14 cellular contexts compared by ENCODE assay signal in genomic region chr3:1380926-1381646, GRCh38.
DNase-seq lines count a peak whose midpoint lies in the region; ATAC-seq and TF ChIP-seq lines count a peak whose summit lies in the region.
"Had no signal": no experiment of that assay in that cellular context is flagged by ENCODE, and none has a peak within 500 bp of the region (broad histone marks: within the 10 kb centered on the region; RNA-seq: fewer than 3 reads in every experiment).

No MANE protein-coding gene starts in this region.

- H4K8ac ChIP-seq in mesenchymal stem cell (ENCODE audit: low read length) (no peak overlapping the region), H9 (replicated peaks; ENCODE audit: insufficient read length, low read depth, low read length) (no peak overlapping the region)

- no peak overlapping the region for H3K4me3 Mint-ChIP-seq in H9
- H3K4me3 Mint-ChIP-seq: activated naive CD8-positive, alpha-beta T cell treated with anti-CD3 and anti-CD28 coated beads, Interleukin-2, amount 10 ng/mL, durations not matched to agents 7 days and 5 days; CD8-positive, alpha-beta memory T cell; stimulated activated naive CD8-positive, alpha-beta T cell treated with anti-CD3 and anti-CD28 coated beads, Interleukin-15, amount 100 ng/mL, for 72 hours had no signal

- H2BK20ac ChIP-seq in H9 (ENCODE audit: low read depth, low read length, poor library complexity, severe bottlenecking) = no peak overlapping the region

- H2AK5ac ChIP-seq in mesenchymal stem cell (ENCODE audit: low read length, severe bottlenecking) = no peak overlapping the region
- no peak overlapping the region for H2AK5ac ChIP-seq in H9 (ENCODE audit: insufficient read length, low read length)

- H3K4me1 ChIP-seq in OCI-LY7 (ENCODE audit: insufficient read depth, low read length, poor library complexity, severe bottlenecking) (no peaks in the 10 kb centered on the region), mesenchymal stem cell (ENCODE audit: control insufficient read depth, insufficient read depth, low read depth, low read length) (no peaks in the 10 kb centered on the region), H9 (ENCODE audit: insufficient read depth, low read length) (no peaks in the 10 kb centered on the region)

- H3K27ac ChIP-seq in OCI-LY7 (ENCODE audit: low read depth, low read length, poor library complexity, severe bottlenecking) (no peak overlapping the region), mesenchymal stem cell (ENCODE audit: low read length, poor library complexity, severe bottlenecking) (no peak overlapping the region), H9 (ENCODE audit: insufficient read length, low read depth, low read length) (no peak overlapping the region)

- no peaks in the 10 kb centered on the region for H3K79me1 ChIP-seq in mesenchymal stem cell (replicated peaks; ENCODE audit: low read length, poor library complexity, severe bottlenecking)
- H3K79me1 ChIP-seq in H9 (ENCODE audit: insufficient read depth, low read depth, low read length, poor library complexity, severe bottlenecking) = no peaks in the 10 kb centered on the region

- H4K5ac ChIP-seq in H9 (ENCODE audit: insufficient read length, low read depth, low read length) = no peak overlapping the region

- DNase-seq in GM13976 (ENCODE audit: low spot score) (peak; percentile 22), OCI-LY7 (ENCODE audit: low spot score) (peak; percentile 24), mesenchymal stem cell (no peak), NCI-H2029 (lab: John Stamatoyannopoulos, UW) (no peak), H9 (no peak), cortex of kidney (lab: John Stamatoyannopoulos, UW) (no peak)
- DNase-seq: activated naive CD8-positive, alpha-beta T cell treated with anti-CD3 and anti-CD28 coated beads, Interleukin-2, amount 10 ng/mL, durations not matched to agents 7 days and 5 days; CD8-positive, alpha-beta memory T cell; kidney; right cardiac atrium; stimulated activated naive CD8-positive, alpha-beta T cell treated with anti-CD3 and anti-CD28 coated beads, Interleukin-15, amount 100 ng/mL, for 72 hours had no signal

- no peak overlapping the region for H3T11ph ChIP-seq in H9 (ENCODE audit: low read length)

- H2BK15ac ChIP-seq in mesenchymal stem cell (ENCODE audit: low read depth, poor library complexity, severe bottlenecking) = no peak overlapping the region
- H2BK15ac ChIP-seq in H9 (ENCODE audit: low read depth, low read length) = no peak overlapping the region

- no peak overlapping the region for H3K23ac ChIP-seq in mesenchymal stem cell (ENCODE audit: low read length in 2 of 2)
- H3K23ac ChIP-seq in H9 (ENCODE audit: insufficient read length, low read depth, low read length) = no peak overlapping the region

- H2BK12ac ChIP-seq in mesenchymal stem cell (ENCODE audit: low read length in 2 of 2) (no peak overlapping the region), H9 (ENCODE audit: insufficient read length, low read depth, low read length) (no peak overlapping the region)

- intact Hi-C loops in OCI-LY7 (cut with micrococcal nuclease; ENCODE audit: unreplicated experiment) = no loop called here

- no peak overlapping the region for H3K14ac ChIP-seq in mesenchymal stem cell (ENCODE audit: low read length in 2 of 2)
- H3K14ac ChIP-seq in H9 (ENCODE audit: insufficient read depth, low read length) = no peak overlapping the region

- no peaks in the 10 kb centered on the region for H3K36me3 ChIP-seq in OCI-LY7 (ENCODE audit: insufficient read depth, low read length)
- no peaks in the 10 kb centered on the region for H3K36me3 ChIP-seq in mesenchymal stem cell (ENCODE audit: control insufficient read depth in 1 of 2, insufficient read depth in 2 of 2, low read depth in 1 of 2, low read length in 2 of 2)

- H3K9me3 Mint-ChIP-seq in H9 = no peaks in the 10 kb centered on the region

- H3K4ac ChIP-seq in mesenchymal stem cell (ENCODE audit: low read depth in 1 of 2, low read length in 2 of 2) (no peak overlapping the region), H9 (ENCODE audit: low read depth, low read length) (no peak overlapping the region)

- H3K27me3 Mint-ChIP-seq in H9 (ENCODE audit: low read depth) = no peaks in the 10 kb centered on the region
- H3K27me3 Mint-ChIP-seq: activated naive CD8-positive, alpha-beta T cell treated with anti-CD3 and anti-CD28 coated beads, Interleukin-2, amount 10 ng/mL, durations not matched to agents 7 days and 5 days; CD8-positive, alpha-beta memory T cell; stimulated activated naive CD8-positive, alpha-beta T cell treated with anti-CD3 and anti-CD28 coated beads, Interleukin-15, amount 100 ng/mL, for 72 hours had no signal

- H2AFZ ChIP-seq in OCI-LY7 (ENCODE audit: low read length) = peak overlapping the region; percentile 76
- H2AFZ ChIP-seq in mesenchymal stem cell (ENCODE audit: low read depth, low read length) = no peak overlapping the region
- H2AFZ ChIP-seq in H9 (ENCODE audit: low read length) = no peak overlapping the region

- no peak overlapping the region for H2BK5ac ChIP-seq in mesenchymal stem cell (ENCODE audit: low read depth, low read length, poor library complexity, severe bottlenecking)
- H2BK5ac ChIP-seq in H9 (ENCODE audit: insufficient read length, low read length) = no peak overlapping the region

- no peaks in the 10 kb centered on the region for H4K20me1 ChIP-seq in OCI-LY7 (ENCODE audit: insufficient read depth, low read length)
- H4K20me1 ChIP-seq in H9 (ENCODE audit: control insufficient read depth, insufficient read depth, insufficient read length) = no peaks in the 10 kb centered on the region

- TF ChIP-seq CTCF in GM13976 (IDR thresholded peaks at IDR 0.05; ENCODE audit: borderline replicate concordance, control extremely low read depth, extremely low read depth, insufficient read depth, missing control alignments) = no peak
- no peak for TF ChIP-seq CTCF in OCI-LY7 (conservative IDR thresholded peaks at IDR 0.05; ENCODE audit: low read length)
- TF ChIP-seq CTCF in H9 (conservative IDR thresholded peaks at IDR 0.05) = no peak

- 86% methylated on average over 7 of the region's 8 CpGs for WGBS in mesenchymal stem cell
- no CpG with 5 or more reads among the region's 8 CpGs for WGBS in H9 (ENCODE audit: extremely low coverage, insufficient read length, low lambda C conversion rate)

- peak overlapping the region; percentile 38 for H3K4me3 ChIP-seq in OCI-LY7 (ENCODE audit: low read depth, low read length, poor library complexity, severe bottlenecking)
- no peak overlapping the region for H3K4me3 ChIP-seq in mesenchymal stem cell (ENCODE audit: insufficient read depth in 1 of 2, low read depth in 1 of 2, low read length in 2 of 2)

- H3K18ac ChIP-seq in mesenchymal stem cell (ENCODE audit: low read depth in 1 of 2, low read length in 2 of 2) = no peak overlapping the region
- no peak overlapping the region for H3K18ac ChIP-seq in H9 (ENCODE audit: insufficient read length, low read depth, low read length)

- H3K9me3 ChIP-seq in OCI-LY7 (ENCODE audit: low read length) (0 out of 2 replicates have a peak, but pooled peaks cover 3% of the 10 kb centered on the region), mesenchymal stem cell (ENCODE audit: control insufficient read depth, low read length) (peaks cover 9% of the 10 kb centered on the region), H9 (ENCODE audit: control insufficient read depth, low read depth, low read length) (no peaks in the 10 kb centered on the region)

- POLR2A ChIA-PET in OCI-LY7 (lab: Charles Lee) = no interaction called here

- no peaks in the 10 kb centered on the region for H3K36me3 Mint-ChIP-seq in H9 (ENCODE audit: insufficient read depth in 1 of 3, low read depth in 3 of 3)
- H3K36me3 Mint-ChIP-seq: activated naive CD8-positive, alpha-beta T cell treated with anti-CD3 and anti-CD28 coated beads, Interleukin-2, amount 10 ng/mL, durations not matched to agents 7 days and 5 days; CD8-positive, alpha-beta memory T cell had no signal

- H3K27me3 ChIP-seq in mesenchymal stem cell (ENCODE audit: control insufficient read depth in 1 of 2, insufficient read depth in 1 of 2, low read length in 2 of 2) (no peaks in the 10 kb centered on the region), H9 (ENCODE audit: insufficient read depth, low read length) (no peaks in the 10 kb centered on the region)

- H3K79me2 ChIP-seq in OCI-LY7 (ENCODE audit: insufficient read depth, low read depth, low read length) (no peaks in the 10 kb centered on the region), H9 (ENCODE audit: insufficient read depth, low read length) (no peaks in the 10 kb centered on the region)

- in situ Hi-C loops in GM13976 (cut with MboI; ENCODE audit: low sequenced_read_pairs, unreplicated experiment) = no loop called here

- H3K9me2 ChIP-seq in OCI-LY7 (ENCODE audit: insufficient read depth, low read length) = no peaks in the 10 kb centered on the region

- H3K4me2 ChIP-seq in OCI-LY7 (ENCODE audit: low read length) = peak overlapping the region; percentile 49
- H3K4me2 ChIP-seq in mesenchymal stem cell (ENCODE audit: low read length, poor library complexity, severe bottlenecking) = no peak overlapping the region
- no peak overlapping the region for H3K4me2 ChIP-seq in H9 (ENCODE audit: insufficient read depth, insufficient read length, low read length)

- H3K27ac Mint-ChIP-seq in H9 = no peak overlapping the region
- H3K27ac Mint-ChIP-seq: activated naive CD8-positive, alpha-beta T cell treated with anti-CD3 and anti-CD28 coated beads, Interleukin-2, amount 10 ng/mL, durations not matched to agents 7 days and 5 days; CD8-positive, alpha-beta memory T cell; stimulated activated naive CD8-positive, alpha-beta T cell treated with anti-CD3 and anti-CD28 coated beads, Interleukin-15, amount 100 ng/mL, for 72 hours had no signal

- BruUV-seq in OCI-LY7 (replicated peaks; lab: Mats Ljungman, UMichigan) = no TSS peak

- H2BK120ac ChIP-seq in mesenchymal stem cell (ENCODE audit: low read depth, low read length) (no peak overlapping the region), H9 (ENCODE audit: low read depth, low read length, poor library complexity, severe bottlenecking) (no peak overlapping the region)

- H3K56ac ChIP-seq in H9 (ENCODE audit: insufficient read length, low read depth, low read length) = no peak overlapping the region

- H3K4me1 Mint-ChIP-seq in H9 = peaks cover 2 to 3% of the 10 kb centered on the region in 2 experiments; a peak in 2 of 4 replicates
- H3K4me1 Mint-ChIP-seq: activated naive CD8-positive, alpha-beta T cell treated with anti-CD3 and anti-CD28 coated beads, Interleukin-2, amount 10 ng/mL, durations not matched to agents 7 days and 5 days; CD8-positive, alpha-beta memory T cell; stimulated activated naive CD8-positive, alpha-beta T cell treated with anti-CD3 and anti-CD28 coated beads, Interleukin-15, amount 100 ng/mL, for 72 hours had no signal

- ATAC-seq in GM21360 (IDR thresholded peaks at IDR 0.05; ENCODE audit: unreplicated experiment) (peak; percentile 83), HG03066 (IDR thresholded peaks at IDR 0.05; ENCODE audit: low read depth, unreplicated experiment) (peak; percentile 82)
- ATAC-seq: HCT116; stimulated activated naive CD8-positive, alpha-beta T cell treated with anti-CD3 and anti-CD28 coated beads, Interleukin-15, amount 100 ng/mL, for 72 hours had no signal

- CTCF ChIA-PET in OCI-LY7 (lab: Charles Lee; ENCODE audit: unreplicated experiment) = no interaction called here

- H3K9ac ChIP-seq in mesenchymal stem cell (ENCODE audit: low read length) (no peak overlapping the region), H9 (ENCODE audit: extremely low read depth, insufficient read length, low read length) (no peak overlapping the region)

- H4K91ac ChIP-seq in mesenchymal stem cell (ENCODE audit: low read length) (no peak overlapping the region), H9 (ENCODE audit: insufficient read length, low read depth, low read length) (no peak overlapping the region)

- H3K23me2 ChIP-seq in H9 (ENCODE audit: insufficient read length, low read depth, low read length, poor library complexity, severe bottlenecking) = no peaks in the 10 kb centered on the region

Comparison
In these comparisons a context has a peak if more than half of its experiments do, and no peak if none do; other contexts are left out.
1. DNase-seq: peak in GM13976 (single experiment) and OCI-LY7 (single experiment); none in mesenchymal stem cell (single experiment), NCI-H2029 (single experiment), H9 (single experiment) and cortex of kidney (single experiment).